9 cellular contexts compared by ENCODE assay signal in the genomic region with DNA sequence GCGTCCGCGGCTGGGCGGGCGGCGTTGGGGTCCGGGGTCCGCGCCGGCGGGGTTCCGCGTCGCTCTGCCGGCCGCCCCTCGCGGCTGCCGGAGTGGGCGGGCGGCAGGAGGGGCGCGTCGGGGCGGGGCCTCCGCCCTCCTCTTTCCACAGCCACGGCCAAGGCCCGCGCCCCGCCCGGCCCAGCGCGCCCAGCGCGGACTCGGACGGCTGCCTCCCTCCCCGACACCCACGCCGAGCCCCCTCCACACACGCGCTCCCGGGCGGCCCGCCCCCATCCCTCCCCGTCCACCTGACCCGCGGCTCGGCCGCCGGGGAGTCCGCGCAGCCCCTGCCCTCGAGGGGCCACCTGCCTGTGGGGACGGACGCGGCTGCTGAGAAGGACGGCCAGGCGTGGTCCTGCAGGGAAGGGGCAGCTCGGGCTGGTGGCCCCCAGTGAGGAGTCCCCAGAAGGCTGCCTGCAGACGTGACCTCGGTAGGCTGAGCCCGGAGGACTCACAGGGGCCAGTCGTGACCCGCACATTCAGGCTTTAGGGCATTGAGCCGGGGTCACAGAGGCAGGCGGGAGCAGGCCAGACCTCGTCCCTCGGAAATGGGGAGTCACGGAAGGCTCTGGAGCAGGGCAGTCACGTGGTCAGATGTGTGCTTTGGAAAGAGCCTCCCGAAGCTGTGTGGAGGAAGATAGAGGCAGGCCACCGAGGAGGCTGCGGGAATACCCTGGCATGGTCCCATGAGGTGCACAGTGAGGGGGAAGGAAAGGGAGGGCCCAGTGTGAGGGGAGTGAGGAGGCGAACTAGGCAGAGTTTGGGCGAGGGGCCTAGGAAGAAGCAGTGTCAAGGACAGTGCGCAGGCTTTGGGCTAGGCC. TPM values are rescaled to one million over a fixed set of nuclear protein-coding genes. Genes with fewer than 3 reads are reported as not detected.
A peak's percentile ranks its signal among the peaks of the same experiment; 100 is the strongest.
DNase-seq lines count a peak whose midpoint lies in the region; ATAC-seq and TF ChIP-seq lines count a peak whose summit lies in the region.
"Had no signal": no experiment of that assay in that cellular context is flagged by ENCODE, and none has a peak within 500 bp of the region (broad histone marks: within the 10 kb centered on the region; RNA-seq: fewer than 3 reads in every experiment).

A gene (minus strand): TSS at position 94 of the 863 bp plus-strand sequence. CDS start 24,980 bp downstream, outside the sequence.

- H4K20me1 ChIP-seq in BLaER1 (no peaks in the 10 kb centered on the region), fibroblast of lung (ENCODE audit: control insufficient read depth, extremely low read depth, insufficient read depth, low read length) (no peaks in the 10 kb centered on the region)

- peaks cover 58% of the 10 kb centered on the region for H3K4me1 ChIP-seq in BLaER1
- H3K4me1 ChIP-seq in fibroblast of lung (ENCODE audit: control insufficient read depth, extremely low read depth, insufficient read depth, low read length): no peaks in the 10 kb centered on the region

- H3K79me2 ChIP-seq in fibroblast of lung (ENCODE audit: control insufficient read depth, insufficient read depth, low read length): no peaks in the 10 kb centered on the region

- intact Hi-C loops in activated T-helper 1 cell treated with anti-CD3 and anti-CD28 coated beads, Interleukin-12 subunit alpha, Interleukin-12 subunit beta, Interleukin-2, Interleukin-4 antibody, amounts not matched to agents 30 ng/mL and 10 ng/mL and 1 ng/mL, durations not matched to agents 14 hours and 24 hours and 36 hours (cut with micrococcal nuclease): no loop called here

- H3K36me3 Mint-ChIP-seq in activated T-helper 1 cell treated with anti-CD3 and anti-CD28 coated beads, Interleukin-12 subunit alpha, Interleukin-12 subunit beta, Interleukin-2, Interleukin-4 antibody, amounts not matched to agents 30 ng/mL and 10 ng/mL and 1 ng/mL, durations not matched to agents 14 hours and 24 hours and 36 hours (ENCODE audit: low read depth): no peaks in the 10 kb centered on the region

- ATAC-seq in omental fat pad (ENCODE audit: low FRiP score) (peak; percentile 70), HG03378 (IDR thresholded peaks at IDR 0.05; ENCODE audit: unreplicated experiment) (no peak)

- no peaks in the 10 kb centered on the region for H3K36me3 ChIP-seq in BLaER1
- H3K36me3 ChIP-seq in fibroblast of lung (ENCODE audit: control insufficient read depth, insufficient read depth, low read length): no peaks in the 10 kb centered on the region
- H3K36me3 ChIP-seq: neutrophil had no signal

- no peak for TF ChIP-seq CTCF in fibroblast of lung (conservative IDR thresholded peaks at IDR 0.05 in 1 of 2, IDR thresholded peaks at IDR 0.05 in 1 of 2; ENCODE audit: low read depth in 1 of 2, low read length in 2 of 2)
- no peak for TF ChIP-seq CTCF in omental fat pad (IDR thresholded peaks at IDR 0.05)

- peak within 1 kb of the TSS; percentile 29; the same call in 1 of the 2 replicates for H3K9ac ChIP-seq in BLaER1
- no peak within 1 kb of the TSS for H3K9ac ChIP-seq in fibroblast of lung (ENCODE audit: insufficient read depth, low read length)

- DNase-seq in NCI-H69 (lab: John Stamatoyannopoulos, UW) (peak; percentile 10), fibroblast of lung (ENCODE audit: low read depth in 2 of 2) (no peak), omental fat pad (ENCODE audit: low spot score) (no peak), NCI-H1105 (lab: John Stamatoyannopoulos, UW) (no peak), NOMO-1 treated with DMSO at 0.1 percent for 48 hours (lab: John Stamatoyannopoulos, UW; ENCODE audit: unreplicated experiment) (no peak)
- no peak for DNase-seq in activated T-helper 1 cell treated with anti-CD3 and anti-CD28 coated beads, Interleukin-12 subunit alpha, Interleukin-12 subunit beta, Interleukin-2, Interleukin-4 antibody, amounts not matched to agents 30 ng/mL and 10 ng/mL and 1 ng/mL, durations not matched to agents 14 hours and 24 hours and 36 hours (ENCODE audit: low spot score)

- peak within 1 kb of the TSS; percentile 65 for H3K4me3 ChIP-seq in BLaER1
- H3K4me3 ChIP-seq in fibroblast of lung (replicated peaks in 1 of 4; ENCODE audit: control extremely low read depth in 1 of 4, insufficient read depth in 1 of 4, low read depth in 3 of 4, low read length in 4 of 4): peak within 1 kb of the TSS in 1 of 4 experiments; percentile 41

- H3K9me3 ChIP-seq in BLaER1 (no peaks in the 10 kb centered on the region), fibroblast of lung (ENCODE audit: control insufficient read depth, insufficient read depth, low read depth, low read length) (no peaks in the 10 kb centered on the region)
- H3K9me3 ChIP-seq: neutrophil had no signal

- H3K27me3 Mint-ChIP-seq in activated T-helper 1 cell treated with anti-CD3 and anti-CD28 coated beads, Interleukin-12 subunit alpha, Interleukin-12 subunit beta, Interleukin-2, Interleukin-4 antibody, amounts not matched to agents 30 ng/mL and 10 ng/mL and 1 ng/mL, durations not matched to agents 14 hours and 24 hours and 36 hours (ENCODE audit: insufficient read depth): peaks cover 32% of the 10 kb centered on the region

- H3K4me2 ChIP-seq in BLaER1: peak within 1 kb of the TSS; percentile 82
- peak within 1 kb of the TSS; percentile 25 for H3K4me2 ChIP-seq in fibroblast of lung (ENCODE audit: extremely low read depth, insufficient read depth, low read length)

- no peaks in the 10 kb centered on the region for H3K9me3 Mint-ChIP-seq in activated T-helper 1 cell treated with anti-CD3 and anti-CD28 coated beads, Interleukin-12 subunit alpha, Interleukin-12 subunit beta, Interleukin-2, Interleukin-4 antibody, amounts not matched to agents 30 ng/mL and 10 ng/mL and 1 ng/mL, durations not matched to agents 14 hours and 24 hours and 36 hours

- peaks cover 6% of the 10 kb centered on the region for H3K4me1 Mint-ChIP-seq in activated T-helper 1 cell treated with anti-CD3 and anti-CD28 coated beads, Interleukin-12 subunit alpha, Interleukin-12 subunit beta, Interleukin-2, Interleukin-4 antibody, amounts not matched to agents 30 ng/mL and 10 ng/mL and 1 ng/mL, durations not matched to agents 14 hours and 24 hours and 36 hours (ENCODE audit: low read depth)

- H3K27ac Mint-ChIP-seq in activated T-helper 1 cell treated with anti-CD3 and anti-CD28 coated beads, Interleukin-12 subunit alpha, Interleukin-12 subunit beta, Interleukin-2, Interleukin-4 antibody, amounts not matched to agents 30 ng/mL and 10 ng/mL and 1 ng/mL, durations not matched to agents 14 hours and 24 hours and 36 hours: no peak within 1 kb of the TSS

- peaks cover 50% of the 10 kb centered on the region for H3K27me3 ChIP-seq in BLaER1
- H3K27me3 ChIP-seq in fibroblast of lung (ENCODE audit: control insufficient read depth, insufficient read depth, low read length): peaks cover 3% of the 10 kb centered on the region

- H3K4me3 Mint-ChIP-seq in activated T-helper 1 cell treated with anti-CD3 and anti-CD28 coated beads, Interleukin-12 subunit alpha, Interleukin-12 subunit beta, Interleukin-2, Interleukin-4 antibody, amounts not matched to agents 30 ng/mL and 10 ng/mL and 1 ng/mL, durations not matched to agents 14 hours and 24 hours and 36 hours: no peak within 1 kb of the TSS

- H3K27ac ChIP-seq in BLaER1: no peak within 1 kb of the TSS
- H3K27ac ChIP-seq in fibroblast of lung (ENCODE audit: insufficient read depth, low read length): no peak within 1 kb of the TSS
- H3K27ac ChIP-seq: neutrophil had no signal

- H2AFZ ChIP-seq in fibroblast of lung (ENCODE audit: low read length): peak within 1 kb of the TSS; percentile 39

RNA-seq across cellular contexts. Expression of the gene that starts here (rescaled TPM):
- total RNA-seq in fibroblast of lung: 18.5 and 31.0 TPM in 2 replicates
- polyA plus RNA-seq in fibroblast of lung: 2.9 and 5.2 TPM in 2 replicates
- 3.1 and 5.8 TPM in 2 replicates for polyA plus RNA-seq in fibroblast of lung (2012)
- 3.4 and 6.5 TPM in 2 replicates for polyA minus RNA-seq in fibroblast of lung (ENCODE audit: low replicate concordance)
- total RNA-seq in omental fat pad: 1 to 10 TPM; 2.7 to 6.4 (median 3.7) TPM
- 0.08 TPM in 1 of 2 replicates, not detected in the other for total RNA-seq in activated T-helper 1 cell treated with anti-CD3 and anti-CD28 coated beads, Interleukin-12 subunit alpha, Interleukin-12 subunit beta, Interleukin-2, Interleukin-4 antibody, amounts not matched to agents 30 ng/mL and 10 ng/mL and 1 ng/mL, durations not matched to agents 14 hours and 24 hours and 36 hours
